Comparison of ENCODE assay signal across 16 cellular contexts in the genomic region with DNA sequence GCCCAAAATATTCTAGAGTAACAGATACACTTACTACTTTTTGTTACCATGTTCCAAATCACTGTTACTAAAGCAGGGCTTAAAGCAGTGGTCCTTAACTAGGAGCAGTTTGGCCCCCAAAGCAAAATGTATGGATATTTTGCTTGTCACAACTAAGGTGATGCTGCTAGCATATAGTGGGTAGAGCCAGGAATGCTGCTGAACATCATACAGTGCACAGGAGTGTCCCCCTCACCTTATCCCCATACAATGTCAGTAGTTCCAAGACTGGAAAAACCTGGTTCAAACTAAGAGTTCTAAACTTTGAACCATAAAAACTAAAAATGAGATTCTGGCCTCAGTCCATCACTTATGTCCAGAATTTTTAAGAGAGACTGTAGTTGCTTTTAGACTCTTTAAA.
"Had no signal": no experiment of that assay in that cellular context is flagged by ENCODE, and none has a peak within 500 bp of the region (broad histone marks: within the 10 kb centered on the region; RNA-seq: fewer than 3 reads in every experiment).

No MANE protein-coding gene starts in this region.

- H3K9me3 ChIP-seq: esophagus muscularis mucosa, suprapubic skin, upper lobe of left lung had no signal

- H3K9me3 Mint-ChIP-seq: activated B cell treated with CpG ODN at 0.5 μM for 24 hours; activated CD4-positive, alpha-beta T cell treated with anti-CD3 and anti-CD28 coated beads, Interleukin-2, amount 10 ng/mL, durations not matched to agents 7 days and 5 days; activated naive CD4-positive, alpha-beta T cell treated with anti-CD3 and anti-CD28 coated beads, Interleukin-2, amount 50 U/mL, for 72 hours; naive thymus-derived CD4-positive, alpha-beta T cell; T-helper 1 cell treated with Interleukin-12 subunit alpha and Interleukin-12 subunit beta and Interleukin-4 antibody, amounts not matched to agents 30 μg/mL and 1 μg/mL, for 36 hours had no signal

- H3K4me1 ChIP-seq: esophagus muscularis mucosa, suprapubic skin, upper lobe of left lung had no signal

- H3K27ac Mint-ChIP-seq: activated B cell treated with CpG ODN at 0.5 μM for 24 hours; activated CD4-positive, alpha-beta T cell treated with anti-CD3 and anti-CD28 coated beads, Interleukin-2, amount 10 ng/mL, durations not matched to agents 7 days and 5 days; T-helper 1 cell treated with Interleukin-12 subunit alpha and Interleukin-12 subunit beta and Interleukin-4 antibody, amounts not matched to agents 30 μg/mL and 1 μg/mL, for 36 hours had no signal

- H3K4me3 Mint-ChIP-seq: activated B cell treated with CpG ODN at 0.5 μM for 24 hours; activated CD4-positive, alpha-beta T cell treated with anti-CD3 and anti-CD28 coated beads, Interleukin-2, amount 10 ng/mL, durations not matched to agents 7 days and 5 days; naive thymus-derived CD4-positive, alpha-beta T cell; T-helper 1 cell treated with Interleukin-12 subunit alpha and Interleukin-12 subunit beta and Interleukin-4 antibody, amounts not matched to agents 30 μg/mL and 1 μg/mL, for 36 hours had no signal

- H3K4me3 ChIP-seq: esophagus muscularis mucosa, lung, suprapubic skin, upper lobe of left lung had no signal

- H3K27me3 ChIP-seq: esophagus muscularis mucosa, suprapubic skin, upper lobe of left lung had no signal

- ATAC-seq: activated naive CD4-positive, alpha-beta T cell treated with anti-CD3 and anti-CD28 coated beads, Interleukin-2, amount 50 U/mL, for 72 hours; left cardiac atrium; naive thymus-derived CD4-positive, alpha-beta T cell; right cardiac atrium had no signal

- H3K4me1 Mint-ChIP-seq: activated B cell treated with CpG ODN at 0.5 μM for 24 hours had no signal

- DNase-seq: activated B cell treated with CpG ODN at 0.5 μM for 24 hours; activated CD4-positive, alpha-beta T cell treated with anti-CD3 and anti-CD28 coated beads, Interleukin-2, amount 10 ng/mL, durations not matched to agents 7 days and 5 days; aorta; glutamatergic neuron; left cardiac atrium; midbrain; naive thymus-derived CD4-positive, alpha-beta T cell; posterior cingulate gyrus; right cardiac atrium; stimulated activated naive CD4-positive, alpha-beta T cell; upper lobe of left lung had no signal

- H3K27me3 Mint-ChIP-seq: activated B cell treated with CpG ODN at 0.5 μM for 24 hours; activated CD4-positive, alpha-beta T cell treated with anti-CD3 and anti-CD28 coated beads, Interleukin-2, amount 10 ng/mL, durations not matched to agents 7 days and 5 days; naive thymus-derived CD4-positive, alpha-beta T cell had no signal
